In genomic region chr17:30600062-30600829, GRCh38 we compare ENCODE assay signal across 8 cellular contexts.
DNase-seq lines count a peak whose midpoint lies in the region; ATAC-seq and TF ChIP-seq lines count a peak whose summit lies in the region.

No MANE protein-coding gene starts in this region.

- in situ Hi-C loops in ACHN (cut with HindIII; ENCODE audit: low pct_ligation_motif_present, low pct_unique_long_range_greater_than_20kb, low sequenced_read_pairs), result no loop called here

- no peaks in the 10 kb centered on the region; the same call in 1 of the 2 replicates for H3K36me3 ChIP-seq in WERI-Rb-1

- no peaks in the 10 kb centered on the region for H3K27me3 ChIP-seq in WERI-Rb-1 (ENCODE audit: insufficient read depth, low read depth, severe bottlenecking)

- H3K9me3 ChIP-seq in WERI-Rb-1 (ENCODE audit: severe bottlenecking), result peaks cover 4% of the 10 kb centered on the region

- peak; percentile 86 for ATAC-seq in GM18511 (IDR thresholded peaks at IDR 0.05; ENCODE audit: unreplicated experiment)
- peak; percentile 79 for ATAC-seq in HG02981 (IDR thresholded peaks at IDR 0.05; ENCODE audit: unreplicated experiment)

- DNase-seq in ACHN (peak; percentile 85), NCI-H2107 (lab: John Stamatoyannopoulos, UW) (peak; percentile 64), WERI-Rb-1 (peak; percentile 87), cardiac fibroblast (ENCODE audit: low read depth in 2 of 2) (peak; percentile 76 to 81), inferior parietal cortex (ENCODE audit: extremely low spot score) (peak; percentile 50), smooth muscle cell of the brain vasculature (ENCODE audit: low read depth, low spot score) (peak; percentile 24)

- H3K4me3 ChIP-seq in WERI-Rb-1 (ENCODE audit: low read depth, low read length), result peak overlapping the region; percentile 98
- H3K4me3 ChIP-seq in cardiac fibroblast (replicated peaks in 1 of 2; ENCODE audit: low read depth in 2 of 2, low read length in 2 of 2), result peak overlapping the region; percentile 71 to 82

- H3K27ac ChIP-seq in WERI-Rb-1, result peak overlapping the region; percentile 93

- peak; percentile 60 for TF ChIP-seq CTCF in WERI-Rb-1 (IDR thresholded peaks at IDR 0.05; ENCODE audit: low read depth, low read length)
- peak; percentile 79 for TF ChIP-seq CTCF in cardiac fibroblast (IDR thresholded peaks at IDR 0.05; ENCODE audit: low read depth, low read length)

Comparison
In these comparisons a context has a peak if more than half of its experiments do, and no peak if none do; other contexts are left out.
1. Peak in every context shown above with its lines: DNase-seq, ATAC-seq, H3K4me3 ChIP-seq and H3K27ac ChIP-seq.
2. DNase-seq: peak in every context shown above with its lines; median percentile 87 in WERI-Rb-1; 85 in ACHN; 78 in cardiac fibroblast; 64 in NCI-H2107; 50 in inferior parietal cortex; 24 in smooth muscle cell of the brain vasculature.